In the genomic region with DNA sequence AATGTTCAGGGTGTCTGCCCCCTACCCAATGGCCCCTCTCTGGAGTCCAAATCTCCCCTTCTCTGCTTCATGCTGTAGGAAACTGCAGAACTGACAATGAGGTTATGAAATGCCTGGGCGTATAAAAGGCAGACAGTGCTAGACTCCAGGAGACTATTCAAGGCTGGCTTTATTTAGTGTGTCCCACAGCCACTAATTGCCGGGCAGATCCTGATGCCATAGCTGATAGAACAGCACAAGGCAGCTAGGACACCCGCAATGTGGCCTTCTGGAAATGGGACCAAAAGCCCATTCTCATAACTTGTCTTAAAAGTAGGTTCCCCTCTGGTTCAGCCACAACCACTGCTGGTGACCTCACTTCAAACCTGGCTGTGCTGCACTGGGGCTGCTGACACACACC, we compare ENCODE assay signal across 30 cellular contexts. TPM values are rescaled to one million over a fixed set of nuclear protein-coding genes. Genes with fewer than 3 reads are reported as not detected.
"Had no signal": no experiment of that assay in that cellular context is flagged by ENCODE, and none has a peak within 500 bp of the region (broad histone marks: within the 10 kb centered on the region; RNA-seq: fewer than 3 reads in every experiment).

No MANE protein-coding gene starts in this region.

- H3K4me3 ChIP-seq: colonic mucosa, coronary artery, dorsolateral prefrontal cortex, esophagus muscularis mucosa, esophagus squamous epithelium, gastrocnemius medialis, gastroesophageal sphincter, heart left ventricle, heart right ventricle had no signal

- FAIRE-seq: colon, endometrium, endothelial cell of umbilical vein, frontal cortex had no signal

- DNase-seq: colonic mucosa; cortex of kidney; dermis blood vessel endothelial cell; dorsolateral prefrontal cortex; effector CD4-positive, alpha-beta T cell; effector CD8-positive, alpha-beta T cell; effector memory CD4-positive, alpha-beta T cell; effector memory CD8-positive, alpha-beta T cell; endodermal cell; erythroblast; esophagus squamous epithelium; foreskin fibroblast; foreskin keratinocyte; foreskin melanocyte; gastrocnemius medialis; glutamatergic neuron; head of caudate nucleus; heart left ventricle; heart right ventricle had no signal

- H3K27ac ChIP-seq: colonic mucosa, coronary artery, dorsolateral prefrontal cortex, epithelial cell of prostate, esophagus muscularis mucosa, esophagus squamous epithelium, foreskin keratinocyte, gastrocnemius medialis, gastroesophageal sphincter, heart left ventricle, heart right ventricle had no signal

- H3K9me3 ChIP-seq: colonic mucosa, esophagus muscularis mucosa, esophagus squamous epithelium, gastrocnemius medialis, gastroesophageal sphincter, heart left ventricle, heart right ventricle had no signal

- ATAC-seq: effector memory CD8-positive, alpha-beta T cell; esophagus mucosa; foreskin keratinocyte; gastrocnemius medialis; gastroesophageal sphincter; heart left ventricle; heart right ventricle had no signal

- H3K36me3 ChIP-seq: colonic mucosa, esophagus muscularis mucosa, esophagus squamous epithelium, gastrocnemius medialis, gastroesophageal sphincter, heart left ventricle, heart right ventricle had no signal

- H3K4me1 ChIP-seq: colonic mucosa, esophagus muscularis mucosa, esophagus squamous epithelium, foreskin keratinocyte, gastrocnemius medialis, gastroesophageal sphincter had no signal

RNA-seq across cellular contexts. Expression of gene CD300E, which starts 28.5 kb away (rescaled TPM):
- polyA plus RNA-seq: endothelial cell of umbilical vein, fibroblast of lung, foreskin keratinocyte had no signal

RNA-seq across cellular contexts. Expression of gene CD300LD, which starts 59.9 kb away (rescaled TPM):
- polyA plus RNA-seq: endothelial cell of umbilical vein, esophagus, fibroblast of lung, foreskin keratinocyte, heart left ventricle, heart right ventricle had no signal
